In the genomic region with DNA sequence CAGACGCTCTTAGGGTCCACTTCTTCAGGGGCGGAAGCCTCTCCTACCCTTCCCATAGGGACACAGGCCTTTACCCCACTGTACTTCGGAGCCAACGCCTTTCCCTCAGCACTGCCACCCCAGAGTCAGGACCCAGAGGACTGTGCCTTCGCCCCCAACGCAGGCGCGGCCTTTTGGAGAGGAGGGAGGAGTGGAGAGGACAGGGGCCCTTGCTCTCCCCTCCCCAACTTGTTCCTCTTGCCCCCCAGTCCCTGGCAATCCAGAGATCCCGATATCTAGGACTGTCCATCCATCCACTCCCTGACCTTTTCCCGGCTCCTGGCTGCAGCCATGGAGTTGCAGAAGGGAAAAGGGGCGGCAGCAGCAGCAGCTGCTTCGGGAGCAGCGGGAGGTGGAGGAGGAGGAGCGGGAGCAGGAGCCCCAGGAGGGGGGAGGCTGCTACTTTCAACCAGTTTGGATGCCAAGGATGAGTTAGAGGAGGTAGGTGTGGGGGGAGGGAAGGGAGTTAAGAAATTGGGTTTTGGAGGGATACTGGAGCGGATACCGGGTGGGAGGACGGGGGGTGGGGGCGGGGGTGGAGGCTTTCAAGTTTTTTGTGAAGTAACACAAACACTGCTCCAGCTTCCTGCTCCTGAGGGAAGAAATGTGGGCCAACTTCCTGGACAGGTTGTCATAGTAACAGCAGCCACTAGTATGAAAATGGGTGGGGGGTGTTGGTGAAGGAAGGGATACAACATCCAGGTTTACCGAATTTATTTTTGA, we compare ENCODE assay signal across 8 cellular contexts. TPM values are rescaled to one million over a fixed set of nuclear protein-coding genes. Genes with fewer than 3 reads are reported as not detected.
A peak's percentile ranks its signal among the peaks of the same experiment; 100 is the strongest.
DNase-seq lines count a peak whose midpoint lies in the region; ATAC-seq and TF ChIP-seq lines count a peak whose summit lies in the region.

No MANE protein-coding gene starts in this region.

- H3K4ac ChIP-seq in trophoblast cell (ENCODE audit: low read depth, low read length) = peak overlapping the region; percentile 93

- H4K20me1 ChIP-seq in GM23338 (replicated peaks; ENCODE audit: insufficient read depth) (no peaks in the 10 kb centered on the region), PC-3 (ENCODE audit: low read length) (no peaks in the 10 kb centered on the region)

- peaks cover 9% of the 10 kb centered on the region for H3K79me1 ChIP-seq in trophoblast cell (ENCODE audit: low read length)

- CTCF ChIA-PET in PC-3 (lab: Charles Lee) = no interaction called here

- H3K4me2 ChIP-seq in GM23338 (peak overlapping the region; percentile 100), PC-3 (ENCODE audit: low read length) (peak overlapping the region; percentile 100), trophoblast cell (ENCODE audit: low read length) (peak overlapping the region; percentile 98)

- peak overlapping the region; percentile 84 for H3K18ac ChIP-seq in trophoblast cell (ENCODE audit: low read length)

- H3K4me1 Mint-ChIP-seq in GM23338 = peaks cover 28% of the 10 kb centered on the region
- H3K4me1 Mint-ChIP-seq in activated naive CD4-positive, alpha-beta T cell treated with anti-CD3 and anti-CD28 coated beads, Interleukin-2, amount 50 U/mL, for 24 hours = peaks cover 31% of the 10 kb centered on the region

- peak overlapping the region; percentile 99 for H3K27ac ChIP-seq in GM23338 (ENCODE audit: low read depth)
- H3K27ac ChIP-seq in PC-3 (ENCODE audit: low read length) = peak overlapping the region; percentile 85
- H3K27ac ChIP-seq in trophoblast cell (ENCODE audit: low read depth, low read length) = peak overlapping the region; percentile 76
- H3K27ac ChIP-seq in aorta (ENCODE audit: low read depth in 1 of 2, low read length in 2 of 2) = peak overlapping the region; percentile 84 to 99

- H4K8ac ChIP-seq in trophoblast cell (ENCODE audit: low read depth, low read length) = peak overlapping the region; percentile 94

- peak overlapping the region; percentile 87 for H2BK120ac ChIP-seq in trophoblast cell (ENCODE audit: insufficient read depth, low read length, poor library complexity)

- H3K23ac ChIP-seq in trophoblast cell (ENCODE audit: low read length) = no peak overlapping the region

- 0 out of 2 replicates have a peak overlapping the region, but pooled peaks have one; percentile 3 for H2AFZ ChIP-seq in GM23338
- H2AFZ ChIP-seq in PC-3 (ENCODE audit: low read length) = peak overlapping the region; percentile 69
- peak overlapping the region; percentile 21 for H2AFZ ChIP-seq in trophoblast cell (ENCODE audit: insufficient read depth, low read length, poor library complexity)

- peak overlapping the region; percentile 29 for H2BK12ac ChIP-seq in trophoblast cell (ENCODE audit: low read length)

- H3K4me1 ChIP-seq in GM23338 (ENCODE audit: insufficient read depth) (peaks cover 18% of the 10 kb centered on the region), PC-3 (ENCODE audit: insufficient read depth, low read length) (peaks cover 41% of the 10 kb centered on the region), trophoblast cell (ENCODE audit: control insufficient read depth in 1 of 2, insufficient read depth in 2 of 2, low read length in 2 of 2) (peaks cover 3 to 5% of the 10 kb centered on the region in 2 experiments), aorta (ENCODE audit: control insufficient read depth in 1 of 2, insufficient read depth in 2 of 2, low read length in 2 of 2) (no peaks in the 10 kb centered on the region)

- H3K27ac Mint-ChIP-seq in GM23338 = peak overlapping the region; percentile 98
- peak overlapping the region; percentile 91 for H3K27ac Mint-ChIP-seq in activated naive CD4-positive, alpha-beta T cell treated with anti-CD3 and anti-CD28 coated beads, Interleukin-2, amount 50 U/mL, for 24 hours

- POLR2A ChIA-PET in PC-3 (lab: Charles Lee; ENCODE audit: unreplicated experiment) = interaction anchor here (0.6 to 1.0 kb wide), 6 partner anchors 20 to 171 kb away, joined by 3 to 20 read pairs (median 6); a partner anchor contains a TSS

- peaks cover 15% of the 10 kb centered on the region for H3F3A ChIP-seq in GM23338 (replicated peaks; ENCODE audit: low read depth)
- H3F3A ChIP-seq in PC-3 (ENCODE audit: low read length, unreplicated experiment) = no peaks in the 10 kb centered on the region

- no CpG with 5 or more reads among the region's 19 CpGs for WGBS in trophoblast cell (ENCODE audit: extremely low coverage, insufficient coverage, insufficient read length)
- 0 to 1% methylated on average over 18 to 19 of the region's 19 CpGs for WGBS in aorta, 2 donors

- DNase-seq in AG10803 (ENCODE audit: low read depth) (peak; percentile 54), GM23338 (ENCODE audit: low spot score) (peak; percentile 86), PC-3 (peak; percentile 47), head of caudate nucleus (peak; percentile 11 to 86 (median 56)), trophoblast cell (peak in 1 of 2 donors; percentile 28), aorta (peak; percentile 65 to 78), KG1 (lab: John Stamatoyannopoulos, UW) (no peak)

- TSS peak; percentile 95 for BruUV-seq in PC-3 (replicated peaks; lab: Mats Ljungman, UMichigan)

- H4K91ac ChIP-seq in trophoblast cell (ENCODE audit: low read depth, low read length) = peak overlapping the region; percentile 97

- H3K9ac ChIP-seq in PC-3 (ENCODE audit: low read length) (peak overlapping the region; percentile 99), trophoblast cell (ENCODE audit: low read length) (peak overlapping the region; percentile 98)

- peaks cover 35% of the 10 kb centered on the region for H3K36me3 Mint-ChIP-seq in GM23338 (ENCODE audit: low read depth)
- peaks cover 1% of the 10 kb centered on the region for H3K36me3 Mint-ChIP-seq in activated naive CD4-positive, alpha-beta T cell treated with anti-CD3 and anti-CD28 coated beads, Interleukin-2, amount 50 U/mL, for 24 hours

- H3K79me2 ChIP-seq in GM23338 (replicated peaks; ENCODE audit: insufficient read depth) = peaks cover 36% of the 10 kb centered on the region
- peaks cover 42% of the 10 kb centered on the region for H3K79me2 ChIP-seq in PC-3 (ENCODE audit: low read length)
- H3K79me2 ChIP-seq in trophoblast cell (ENCODE audit: control insufficient read depth, insufficient read depth, low read length, poor library complexity) = peaks cover 7% of the 10 kb centered on the region

- H3K9me3 ChIP-seq in PC-3 (ENCODE audit: low read length) (no peaks in the 10 kb centered on the region), trophoblast cell (ENCODE audit: insufficient read depth, low read depth, low read length) (no peaks in the 10 kb centered on the region), aorta (ENCODE audit: control insufficient read depth, low read length) (no peaks in the 10 kb centered on the region)

- H2BK5ac ChIP-seq in trophoblast cell (ENCODE audit: low read depth, low read length, poor library complexity) = peak overlapping the region; percentile 81

- TF ChIP-seq CTCF in AG10803 (conservative IDR thresholded peaks at IDR 0.05; ENCODE audit: low read length) (no peak), GM23338 (conservative IDR thresholded peaks at IDR 0.05; ENCODE audit: low read depth in 2 of 2) (0 out of 4 replicates have a peak, but pooled peaks of 1 of the 2 experiments have one; percentile 1), PC-3 (conservative IDR thresholded peaks at IDR 0.05; ENCODE audit: low read depth, low read length) (no peak)

- H3K9me3 Mint-ChIP-seq in GM23338 = no peaks in the 10 kb centered on the region
- no peaks in the 10 kb centered on the region for H3K9me3 Mint-ChIP-seq in activated naive CD4-positive, alpha-beta T cell treated with anti-CD3 and anti-CD28 coated beads, Interleukin-2, amount 50 U/mL, for 24 hours

- peaks cover 12% of the 10 kb centered on the region for H3K27me3 Mint-ChIP-seq in GM23338 (ENCODE audit: insufficient read depth, low read depth, poor library complexity)
- H3K27me3 Mint-ChIP-seq in activated naive CD4-positive, alpha-beta T cell treated with anti-CD3 and anti-CD28 coated beads, Interleukin-2, amount 50 U/mL, for 24 hours = no peaks in the 10 kb centered on the region

- H3K9me2 ChIP-seq in GM23338 (ENCODE audit: insufficient read depth) (no peaks in the 10 kb centered on the region), PC-3 (replicated peaks; ENCODE audit: low read length) (no peaks in the 10 kb centered on the region)

- intact Hi-C loops in PC-3 (cut with micrococcal nuclease) (no loop called here), head of caudate nucleus (cut with DNase I) (no loop called here), aorta (cut with DNase I) (loop anchor here in 1 of 2 donors (2.0 kb wide), 1 partner anchor 20 kb away; no protein-coding TSS in a partner anchor)

- H3K14ac ChIP-seq in trophoblast cell (ENCODE audit: low read length) = peak overlapping the region; percentile 92

- H3K4me3 ChIP-seq in AG10803 (ENCODE audit: low read length) (peak overlapping the region; percentile 96), GM23338 (peak overlapping the region; percentile 97), PC-3 (ENCODE audit: low read length) (peak overlapping the region; percentile 95), trophoblast cell (ENCODE audit: low read depth, low read length) (peak overlapping the region; percentile 79), aorta (ENCODE audit: low read length in 2 of 2) (peak overlapping the region; percentile 82 to 89)

- H3K4me3 Mint-ChIP-seq in GM23338 = peak overlapping the region; percentile 95
- H3K4me3 Mint-ChIP-seq in activated naive CD4-positive, alpha-beta T cell treated with anti-CD3 and anti-CD28 coated beads, Interleukin-2, amount 50 U/mL, for 24 hours = peak overlapping the region; percentile 89

- H4K12ac ChIP-seq in trophoblast cell (ENCODE audit: low read depth, low read length) = peak overlapping the region; percentile 90

- ATAC-seq in GM23338 (peak; percentile 49), PC-3 (no peak), aorta (ENCODE audit: low FRiP score) (peak; percentile 51)

- no peaks in the 10 kb centered on the region for H3K27me3 ChIP-seq in GM23338 (ENCODE audit: insufficient read depth)
- no peaks in the 10 kb centered on the region for H3K27me3 ChIP-seq in PC-3 (ENCODE audit: low read length)
- no peaks in the 10 kb centered on the region for H3K27me3 ChIP-seq in trophoblast cell (ENCODE audit: insufficient read depth, low read length)
- H3K27me3 ChIP-seq in aorta (ENCODE audit: control insufficient read depth in 1 of 2, insufficient read depth in 2 of 2, low read length in 1 of 2) = no peaks in the 10 kb centered on the region

- 0 out of 2 replicates have a peak, but pooled peaks cover 6% of the 10 kb centered on the region for H3K36me3 ChIP-seq in GM23338 (ENCODE audit: insufficient read depth)
- no peaks in the 10 kb centered on the region for H3K36me3 ChIP-seq in PC-3 (ENCODE audit: low read depth, low read length)
- H3K36me3 ChIP-seq in trophoblast cell (ENCODE audit: control insufficient read depth in 1 of 2, insufficient read depth in 2 of 2, low read length in 2 of 2) = no peaks in the 10 kb centered on the region
- no peaks in the 10 kb centered on the region for H3K36me3 ChIP-seq in aorta (ENCODE audit: control insufficient read depth in 1 of 2, insufficient read depth in 2 of 2, low read length in 1 of 2)

- H2AK5ac ChIP-seq in trophoblast cell (ENCODE audit: low read length) = peak overlapping the region; percentile 63

RNA-seq across cellular contexts. Expression of a gene that starts 0.6 kb away (rescaled TPM):
- 51.3 and 51.5 TPM in 2 replicates for total RNA-seq in GM23338 (2014; rRNA removed; shearing (Covaris generic))
- polyA plus RNA-seq in GM23338 (2016; fragmentation: Nextera tagmentation; extraction: Ambion mirVana) (21.5 and 22.7 TPM in 2 replicates), aorta (100 to 1,000 TPM in 1 of 2 donors, 10 to 100 TPM in 1; 10.9 to 101 TPM)
- total RNA-seq in PC-3 (2014; rRNA removed) (46.5 and 57.4 TPM in 2 replicates), aorta (10 to 100 TPM; 52.2 to 76.7 TPM)
- polyA plus RNA-seq in trophoblast cell (2013) = 24.2 and 25.1 TPM in 2 replicates

RNA-seq across cellular contexts. Expression of a gene that starts 46.7 kb away (rescaled TPM):
- total RNA-seq in GM23338 (2014; rRNA removed; shearing (Covaris generic)) = 18.8 and 24.2 TPM in 2 replicates
- 26.3 and 27.1 TPM in 2 replicates for polyA plus RNA-seq in GM23338 (2016; fragmentation: Nextera tagmentation; extraction: Ambion mirVana)
- 6.3 and 9.2 TPM in 2 replicates for total RNA-seq in PC-3 (2014; rRNA removed)
- 16.4 and 16.5 TPM in 2 replicates for polyA plus RNA-seq in trophoblast cell (2013)
- 10 to 100 TPM; 52.4 to 54.5 TPM for total RNA-seq in aorta
- polyA plus RNA-seq in aorta = 100 to 1,000 TPM in 1 of 2 donors, 10 to 100 TPM in 1; 26.3 to 166 TPM

RNA-seq across cellular contexts. Expression of a gene that starts 50.0 kb away (rescaled TPM):
- 8.5 and 9.0 TPM in 2 replicates for total RNA-seq in GM23338 (2014; rRNA removed; shearing (Covaris generic))
- polyA plus RNA-seq in GM23338 (2016; fragmentation: Nextera tagmentation; extraction: Ambion mirVana) = 3.3 and 3.7 TPM in 2 replicates
- total RNA-seq in PC-3 (2014; rRNA removed) = 0.46 and 0.84 TPM in 2 replicates
- polyA plus RNA-seq in trophoblast cell (2013) = 0.14 and 0.16 TPM in 2 replicates
- total RNA-seq in aorta = 100 to 1,000 TPM; 116 to 168 TPM
- 100 to 1,000 TPM in 1 of 2 donors, 10 to 100 TPM in 1; 39.4 to 110 TPM for polyA plus RNA-seq in aorta

RNA-seq across cellular contexts. Expression of a gene that starts 57.7 kb away (rescaled TPM):
- total RNA-seq in GM23338 (2014; rRNA removed; shearing (Covaris generic)) = 314 and 337 TPM in 2 replicates
- 204 and 214 TPM in 2 replicates for polyA plus RNA-seq in GM23338 (2016; fragmentation: Nextera tagmentation; extraction: Ambion mirVana)
- total RNA-seq in PC-3 (2014; rRNA removed) = 398 and 439 TPM in 2 replicates
- 244 and 253 TPM in 2 replicates for polyA plus RNA-seq in trophoblast cell (2013)
- total RNA-seq in aorta = 10 to 100 TPM; 70.6 to 82.9 TPM
- 10 to 100 TPM; 67.0 to 72.8 TPM for polyA plus RNA-seq in aorta

Comparison
In these comparisons a context has a peak if more than half of its experiments do, and no peak if none do; other contexts are left out.
1. H2AFZ ChIP-seq: peak in every context shown above with its lines; median percentile 69 in PC-3; 21 in trophoblast cell; 3 in GM23338.
2. RNA of a gene that starts 50.0 kb away (total RNA-seq): 116 to 168 TPM in aorta; 8.5 to 9.0 TPM in GM23338 and 0.46 to 0.84 TPM in PC-3; every median in the first group is over 10 times any median in the second.
3. Peak in every context shown above with its lines, with median percentiles within 50 percentile points of each other: H3K4me3 ChIP-seq, H3K27ac ChIP-seq and H3K4me2 ChIP-seq.